8 cellular contexts compared by ENCODE assay signal in the genomic region with DNA sequence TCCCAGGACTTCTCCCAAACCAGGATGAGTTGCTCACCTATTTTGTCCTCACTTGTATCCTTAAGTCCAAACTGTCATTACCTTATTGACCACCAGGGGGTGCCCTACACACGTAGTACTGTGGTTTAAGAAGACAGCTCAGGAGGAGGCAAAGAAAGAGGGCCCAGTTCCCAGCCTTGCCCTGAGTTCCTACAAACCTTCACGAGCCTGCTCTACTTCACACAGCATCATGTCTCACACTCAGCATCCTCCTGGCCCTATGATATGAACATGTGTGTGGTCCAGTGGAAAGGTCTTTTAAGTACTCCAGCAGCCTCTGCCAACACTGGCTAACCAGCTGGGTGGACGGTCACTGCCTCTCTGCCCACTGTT. TPM values are rescaled to one million over a fixed set of nuclear protein-coding genes. Genes with fewer than 3 reads are reported as not detected.
DNase-seq lines count a peak whose midpoint lies in the region; ATAC-seq, FAIRE-seq and TF ChIP-seq lines count a peak whose summit lies in the region.

No MANE protein-coding gene starts in this region.

- H3K4me1 ChIP-seq in heart left ventricle: peaks cover 6 to 40% (median 22%) of the 10 kb centered on the region in 12 donors

- H3K36me3 Mint-ChIP-seq in T-cell: peaks cover 7% of the 10 kb centered on the region

- H3K4me3 ChIP-seq in heart left ventricle: no peak overlapping the region

- peak overlapping the region in 1 of 3 donors; percentile 2 for H3K4me3 Mint-ChIP-seq in T-cell

- intact Hi-C loops in heart left ventricle (cut with DNase I): loop anchor here in 9 of 10 donors (1.0 to 10.0 kb wide), 14 partner anchors 28 to 248 kb away; a partner anchor contains a TSS

- CTCF ChIA-PET in T-cell (lab: Charles Lee): interaction anchor here (0.5 to 3.5 kb wide), 19 partner anchors 8 to 716 kb away, joined by 3 to 21 read pairs (median 7); a partner anchor contains a TSS

- H3K9me3 ChIP-seq in heart left ventricle: no peaks in the 10 kb centered on the region

- POLR2A ChIA-PET in T-cell (lab: Charles Lee): interaction anchor here in 1 of 2 donors (0.5 kb wide), 1 partner anchor 22 kb away, joined by 3 read pairs; a partner anchor contains a TSS

- TF ChIP-seq POLR2A in GM12891 (IDR thresholded peaks at IDR 0.05; ENCODE audit: low read depth, low read length) (no peak), heart left ventricle (IDR thresholded peaks at IDR 0.05) (no peak)

- no peaks in the 10 kb centered on the region for H3K36me3 ChIP-seq in heart left ventricle

- peak; percentile 89 for FAIRE-seq in GM12891 (lab: Jason Lieb, UNC)

- H3K27ac Mint-ChIP-seq in T-cell: peak overlapping the region; percentile 57 to 66

- ATAC-seq in T-cell (replicated peaks in 1 of 4): peak; percentile 42 to 55 (median 47)
- peak; percentile 16 to 62 (median 58) for ATAC-seq in heart left ventricle
- ATAC-seq in GM19397 (IDR thresholded peaks at IDR 0.05; ENCODE audit: unreplicated experiment): no peak
- ATAC-seq in HG02571 (IDR thresholded peaks at IDR 0.05; ENCODE audit: unreplicated experiment): no peak

- TF ChIP-seq CTCF in heart left ventricle (IDR thresholded peaks at IDR 0.05): peak; percentile 78 to 97 (median 86)

- H3K4me1 Mint-ChIP-seq in T-cell: peaks cover 44 to 49% (median 45%) of the 10 kb centered on the region in 3 donors

- no peaks in the 10 kb centered on the region for H3K27me3 ChIP-seq in heart left ventricle

- DNase-seq in GM12891 (ENCODE audit: insufficient read length, low spot score) (no peak), NCI-H1694 treated with DMSO at 0.1 percent for 48 hours (lab: John Stamatoyannopoulos, UW) (peak; percentile 90), T-cell (peak; percentile 61 to 93 (median 83)), heart left ventricle (peak; percentile 42 to 86 (median 83)), putamen (ENCODE audit: low spot score) (peak; percentile 86)
- peak; percentile 82 for DNase-seq in activated naive CD8-positive, alpha-beta T cell treated with anti-CD3 and anti-CD28 coated beads, Interleukin-2, amount 50 U/mL, for 16 hours (ENCODE audit: low read depth, low spot score)

- H3K9me3 Mint-ChIP-seq in T-cell: no peaks in the 10 kb centered on the region

- WGBS in heart left ventricle, 4 donors: 20 to 30% (median 28%) methylated on average over 3 of the region's 3 CpGs

- H3K27me3 Mint-ChIP-seq in T-cell: no peaks in the 10 kb centered on the region

- H3K27ac ChIP-seq in heart left ventricle: peak overlapping the region in 1 of 12 donors; percentile 67

TF ChIP-seq in GM12891, 5 proteins besides CTCF, POLR2A, EP300 and RAD21:
- TF ChIP-seq PAX5 (IDR thresholded peaks at IDR 0.05; ENCODE audit: insufficient read depth, low read length, severe bottlenecking): no peak
- no peak for TF ChIP-seq POLR2AphosphoS5 (IDR thresholded peaks at IDR 0.05; ENCODE audit: low read depth, low read length)
- no peak for TF ChIP-seq POU2F2 (IDR thresholded peaks at IDR 0.05; ENCODE audit: low read depth, low read length)
- no peak for TF ChIP-seq TAF1 (IDR thresholded peaks at IDR 0.05; ENCODE audit: low read depth, low read length)
- no peak for TF ChIP-seq SPI1 (IDR thresholded peaks at IDR 0.05; ENCODE audit: low read depth, low read length)

RNA-seq across cellular contexts. Expression of a gene that starts 8.1 kb away (rescaled TPM):
- 3.3 TPM for polyA plus RNA-seq in GM12891 (2012; ENCODE audit: low read depth, missing spikeins)
- total RNA-seq in T-cell: 10 to 100 TPM in 2 of 5 donors, 1 to 10 TPM in 3; 7.2 to 13.3 (median 8.2) TPM
- 10 to 100 TPM in 4 of 9 donors, 1 to 10 TPM in 5; 6.7 to 15.8 (median 9.2) TPM for total RNA-seq in heart left ventricle
- 10 to 100 TPM in 1 of 2 donors, 1 to 10 TPM in 1; 8.5 to 10.4 TPM for polyA plus RNA-seq in heart left ventricle

RNA-seq across cellular contexts. Expression of a gene that starts 8.4 kb away (rescaled TPM):
- 23.7 TPM for polyA plus RNA-seq in GM12891 (2012; ENCODE audit: low read depth, missing spikeins)
- 100 to 1,000 TPM in 2 of 5 donors, 10 to 100 TPM in 3; 44.6 to 116 (median 94.2) TPM for total RNA-seq in T-cell
- total RNA-seq in heart left ventricle: 10 to 100 TPM; 17.0 to 41.5 (median 21.2) TPM
- polyA plus RNA-seq in heart left ventricle: 10 to 100 TPM in 1 of 2 donors, 1 to 10 TPM in 1; 8.2 to 18.4 TPM

RNA-seq across cellular contexts. Expression of a gene that starts 11.0 kb away (rescaled TPM):
- 47.3 TPM for polyA plus RNA-seq in GM12891 (2012; ENCODE audit: low read depth, missing spikeins)
- total RNA-seq in T-cell (10 to 100 TPM; 26.4 to 38.7 (median 31.9) TPM), heart left ventricle (10 to 100 TPM in 2 of 9 donors, 1 to 10 TPM in 7; 4.7 to 12.7 (median 7.2) TPM)
- 1 to 10 TPM; 5.5 to 9.3 TPM for polyA plus RNA-seq in heart left ventricle

RNA-seq across cellular contexts. Expression of a gene that starts 15.6 kb away (rescaled TPM):
- 29.7 TPM for polyA plus RNA-seq in GM12891 (2012; ENCODE audit: low read depth, missing spikeins)
- 1 to 10 TPM; 1.7 to 4.7 (median 3.8) TPM for total RNA-seq in T-cell
- total RNA-seq in heart left ventricle: 10 to 100 TPM; 11.7 to 25.8 (median 16.5) TPM
- polyA plus RNA-seq in heart left ventricle: 10 to 100 TPM; 11.9 to 27.7 TPM

RNA-seq across cellular contexts. Expression of a gene that starts 22.4 kb away (rescaled TPM):
- 150 TPM for polyA plus RNA-seq in GM12891 (2012; ENCODE audit: low read depth, missing spikeins)
- 100 to 1,000 TPM; 254 to 310 (median 303) TPM for total RNA-seq in T-cell
- 10 to 100 TPM; 39.9 to 88.1 (median 69.9) TPM for total RNA-seq in heart left ventricle
- polyA plus RNA-seq in heart left ventricle: 100 to 1,000 TPM in 1 of 2 donors, 10 to 100 TPM in 1; 72.7 to 104 TPM

Comparison
In these comparisons a context has a peak if more than half of its experiments do, and no peak if none do; other contexts are left out.
1. ATAC-seq: peak in T-cell (4 of 4) and heart left ventricle (4 of 4); none in GM19397 (single experiment) and HG02571 (single experiment).